In the genomic region with DNA sequence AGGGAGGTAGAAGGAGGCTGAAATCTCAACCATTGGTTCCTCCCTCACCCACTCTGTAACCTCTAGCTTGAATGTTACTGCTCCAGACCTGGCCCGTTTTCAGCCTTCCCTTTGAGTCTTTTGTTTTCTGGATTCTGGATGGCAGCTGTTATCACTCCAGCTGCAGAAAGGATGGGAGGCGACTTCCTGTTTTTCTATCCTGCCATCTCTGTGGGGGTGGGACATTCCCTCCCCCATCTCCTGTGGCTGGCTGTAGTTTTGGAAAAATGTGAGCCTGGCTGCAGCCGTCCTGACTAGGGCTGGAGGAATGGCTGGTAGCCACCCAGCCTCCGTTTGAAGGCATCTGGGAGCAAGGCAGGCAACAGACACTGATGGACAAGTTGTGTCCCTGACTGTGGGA, we compare ENCODE assay signal across 10 cellular contexts. TPM values are rescaled to one million over a fixed set of nuclear protein-coding genes. Genes with fewer than 3 reads are reported as not detected.
A peak's percentile ranks its signal among the peaks of the same experiment; 100 is the strongest.
DNase-seq lines count a peak whose midpoint lies in the region; ATAC-seq, FAIRE-seq and TF ChIP-seq lines count a peak whose summit lies in the region.
"Had no signal": no experiment of that assay in that cellular context is flagged by ENCODE, and none has a peak within 500 bp of the region (broad histone marks: within the 10 kb centered on the region; RNA-seq: fewer than 3 reads in every experiment).

No MANE protein-coding gene starts in this region.

- H3K4me2 ChIP-seq in K562 (ENCODE audit: insufficient read depth, low read length), result peak overlapping the region; percentile 34

- 0 out of 2 replicates have a peak overlapping the region, but pooled peaks have one; percentile 40 for H2AFZ ChIP-seq in K562 (ENCODE audit: low read depth, low read length)

- peak; percentile 68 for DNase-seq in AG08395 (ENCODE audit: low spot score)
- peak; percentile 30 for DNase-seq in HT1080 (ENCODE audit: low read depth)
- DNase-seq in K562 (ENCODE audit: extremely low read depth in 1 of 4, low spot score in 3 of 4), result peak; percentile 14 to 36 (median 24)
- peak; percentile 43 for DNase-seq in medulla oblongata (ENCODE audit: extremely low spot score)
- DNase-seq in NCI-H82 (lab: John Stamatoyannopoulos, UW), result no peak
- DNase-seq: central memory CD4-positive, alpha-beta T cell; DND-41 had no signal

- in situ Hi-C loops in K562 (cut with MboI), result no loop called here

- no peaks in the 10 kb centered on the region for H3K9me1 ChIP-seq in K562 (ENCODE audit: control insufficient read depth, insufficient read depth, low read length)

- H3K9me3 ChIP-seq in K562 (replicated peaks; ENCODE audit: control insufficient read depth, insufficient read depth, low read depth, low read length), result no peaks in the 10 kb centered on the region

- H3K36me3 ChIP-seq in K562 (ENCODE audit: control insufficient read depth, insufficient read depth, low read length), result no peaks in the 10 kb centered on the region

- POLR2A ChIA-PET in K562 (lab: Yijun Ruan, JAX), result interaction anchor here (0.6 to 0.8 kb wide), 2 partner anchors 11 to 18 kb away, joined by 3 read pairs; no protein-coding TSS in a partner anchor

- no peak overlapping the region for H3K4me3 ChIP-seq in K562

- H3K27ac ChIP-seq in K562 (ENCODE audit: extremely low read depth, low read depth, low read length), result no peak overlapping the region

- H4K20me1 ChIP-seq in K562 (replicated peaks; ENCODE audit: control insufficient read depth, insufficient read depth, low read length), result no peaks in the 10 kb centered on the region

- no peak for ATAC-seq in K562
- no peak for ATAC-seq in HG02973 (IDR thresholded peaks at IDR 0.05; ENCODE audit: unreplicated experiment)
- no peak for ATAC-seq in HG02759 (IDR thresholded peaks at IDR 0.05; ENCODE audit: unreplicated experiment)
- ATAC-seq in GM21717 (IDR thresholded peaks at IDR 0.05; ENCODE audit: unreplicated experiment), result no peak

- no TSS peak for BruUV-seq in K562 (replicated peaks; lab: Mats Ljungman, UMichigan)

- TF ChIP-seq CTCF in K562 (IDR thresholded peaks at IDR 0.05 in 2 of 3, conservative IDR thresholded peaks at IDR 0.05 in 1 of 3; ENCODE audit: insufficient read depth in 2 of 3, low read depth in 1 of 3, low read length in 3 of 3), result no peak

- 3% methylated on average over 4 of the region's 4 CpGs for WGBS in K562 (ENCODE audit: insufficient coverage, low coverage, missing lambda C conversion rate)

- CTCF ChIA-PET in K562 (lab: Yijun Ruan, JAX; ENCODE audit: low intra/inter-chr PET ratio), result interaction anchor here (0.6 kb wide), 1 partner anchor 997 kb away, joined by 3 read pairs; no protein-coding TSS in a partner anchor

- no peak for TF ChIP-seq POLR2A in K562 (conservative IDR thresholded peaks at IDR 0.05)

- FAIRE-seq in K562 (lab: Jason Lieb, UNC), result peak; percentile 72

- no peak overlapping the region for H3K9ac ChIP-seq in K562 (ENCODE audit: insufficient read depth in 1 of 2, low read depth in 2 of 2, low read length in 2 of 2)

- no peaks in the 10 kb centered on the region for H3K79me2 ChIP-seq in K562 (ENCODE audit: control insufficient read depth, insufficient read depth, low read length)

- H3K4me1 ChIP-seq in K562 (replicated peaks in 1 of 2; ENCODE audit: control insufficient read depth in 2 of 2, insufficient read depth in 2 of 2, low read length in 2 of 2), result peaks cover 9 to 14% of the 10 kb centered on the region in 2 experiments

- peaks cover 7 to 18% of the 10 kb centered on the region in 2 experiments; a peak in 3 of 5 replicates for H3K27me3 ChIP-seq in K562 (ENCODE audit: control insufficient read depth in 2 of 2, insufficient read depth in 2 of 2, low read length in 2 of 2)

- no peak for TF ChIP-seq RAD21 in K562 (CRISPR knock-in tag; conservative IDR thresholded peaks at IDR 0.05 in 1 of 2, IDR thresholded peaks at IDR 0.05 in 1 of 2)

- peak; percentile 32; the same call in 1 of the 2 replicates for TF ChIP-seq EP300 in K562 (IDR thresholded peaks at IDR 0.05; ENCODE audit: low read length)

- intact Hi-C loops in K562 (cut with micrococcal nuclease), result no loop called here

TF ChIP-seq in K562, 482 proteins besides CTCF, POLR2A, EP300 and RAD21 (continues in another document):
- TF ChIP-seq, protein P1, sequence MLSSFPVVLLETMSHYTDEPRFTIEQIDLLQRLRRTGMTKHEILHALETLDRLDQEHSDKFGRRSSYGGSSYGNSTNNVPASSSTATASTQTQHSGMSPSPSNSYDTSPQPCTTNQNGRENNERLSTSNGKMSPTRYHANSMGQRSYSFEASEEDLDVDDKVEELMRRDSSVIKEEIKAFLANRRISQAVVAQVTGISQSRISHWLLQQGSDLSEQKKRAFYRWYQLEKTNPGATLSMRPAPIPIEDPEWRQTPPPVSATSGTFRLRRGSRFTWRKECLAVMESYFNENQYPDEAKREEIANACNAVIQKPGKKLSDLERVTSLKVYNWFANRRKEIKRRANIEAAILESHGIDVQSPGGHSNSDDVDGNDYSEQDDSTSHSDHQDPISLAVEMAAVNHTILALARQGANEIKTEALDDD (IDR thresholded peaks at IDR 0.05), result no peak
- TF ChIP-seq SRSF9 (IDR thresholded peaks at IDR 0.05; ENCODE audit: borderline replicate concordance, low read depth, low read length), result no peak
- TF ChIP-seq TCF7 (IDR thresholded peaks at IDR 0.05; ENCODE audit: borderline replicate concordance), result no peak
- TF ChIP-seq, protein P2, sequence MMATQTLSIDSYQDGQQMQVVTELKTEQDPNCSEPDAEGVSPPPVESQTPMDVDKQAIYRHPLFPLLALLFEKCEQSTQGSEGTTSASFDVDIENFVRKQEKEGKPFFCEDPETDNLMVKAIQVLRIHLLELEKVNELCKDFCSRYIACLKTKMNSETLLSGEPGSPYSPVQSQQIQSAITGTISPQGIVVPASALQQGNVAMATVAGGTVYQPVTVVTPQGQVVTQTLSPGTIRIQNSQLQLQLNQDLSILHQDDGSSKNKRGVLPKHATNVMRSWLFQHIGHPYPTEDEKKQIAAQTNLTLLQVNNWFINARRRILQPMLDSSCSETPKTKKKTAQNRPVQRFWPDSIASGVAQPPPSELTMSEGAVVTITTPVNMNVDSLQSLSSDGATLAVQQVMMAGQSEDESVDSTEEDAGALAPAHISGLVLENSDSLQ (IDR thresholded peaks at IDR 0.05), result no peak
- TF ChIP-seq, protein P3, sequence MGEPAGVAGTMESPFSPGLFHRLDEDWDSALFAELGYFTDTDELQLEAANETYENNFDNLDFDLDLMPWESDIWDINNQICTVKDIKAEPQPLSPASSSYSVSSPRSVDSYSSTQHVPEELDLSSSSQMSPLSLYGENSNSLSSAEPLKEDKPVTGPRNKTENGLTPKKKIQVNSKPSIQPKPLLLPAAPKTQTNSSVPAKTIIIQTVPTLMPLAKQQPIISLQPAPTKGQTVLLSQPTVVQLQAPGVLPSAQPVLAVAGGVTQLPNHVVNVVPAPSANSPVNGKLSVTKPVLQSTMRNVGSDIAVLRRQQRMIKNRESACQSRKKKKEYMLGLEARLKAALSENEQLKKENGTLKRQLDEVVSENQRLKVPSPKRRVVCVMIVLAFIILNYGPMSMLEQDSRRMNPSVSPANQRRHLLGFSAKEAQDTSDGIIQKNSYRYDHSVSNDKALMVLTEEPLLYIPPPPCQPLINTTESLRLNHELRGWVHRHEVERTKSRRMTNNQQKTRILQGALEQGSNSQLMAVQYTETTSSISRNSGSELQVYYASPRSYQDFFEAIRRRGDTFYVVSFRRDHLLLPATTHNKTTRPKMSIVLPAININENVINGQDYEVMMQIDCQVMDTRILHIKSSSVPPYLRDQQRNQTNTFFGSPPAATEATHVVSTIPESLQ (CRISPR knock-in tag; IDR thresholded peaks at IDR 0.05), result no peak
- TF ChIP-seq FOSL1 (tag; conservative IDR thresholded peaks at IDR 0.05), result no peak

RNA-seq across cellular contexts. Expression of a gene that starts 2.9 kb away (rescaled TPM):
- 86.7 and 105 TPM in 2 replicates for total RNA-seq in HT1080 (2014; rRNA removed; shearing (Covaris generic))
- polyA plus RNA-seq in HT1080 (2015; cell fraction: cytosol; rRNA removed), result 106 and 155 TPM in 2 replicates
- polyA plus RNA-seq in HT1080 (2015; cell fraction: nucleus; rRNA removed), result 351 and 401 TPM in 2 replicates
- 6.9 and 13.8 TPM in 2 replicates for total RNA-seq in K562 (2011; cell fraction: chromatin; rRNA removed; ENCODE audit: low replicate concordance)
- 2.0 and 3.2 TPM in 2 replicates for total RNA-seq in K562 (2011; cell fraction: nucleolus; rRNA removed)
- 5.1 and 5.3 TPM in 2 replicates for total RNA-seq in K562 (2011; cell fraction: nucleoplasm; rRNA removed)
- total RNA-seq in K562 (2014; rRNA removed) (2.9 and 3.5 TPM in 2 replicates), K562 (2014; rRNA removed; fragmentation: Illumina TruSeq; extraction: Trizol) (2.2 TPM in 2 replicates), K562 (2015; rRNA removed; fragmentation: Illumina TruSeq; extraction: Trizol) (1.8 and 1.9 TPM in 2 replicates), K562 (2021) (3.5 and 3.6 TPM in 2 replicates)
- polyA plus RNA-seq in K562 (2011; rRNA removed) (0.95 and 2.9 TPM in 2 replicates), K562 (2014; fragmentation: Illumina TruSeq; extraction: Trizol) (1.7 and 1.8 TPM in 2 replicates), K562 (2014; fragmentation: Nextera tagmentation; extraction: Ambion mirVana) (under 1 TPM; 0.46 to 0.59 TPM), K562 (2014; rRNA removed) (1.2 and 2.9 TPM in 2 replicates)
- polyA plus RNA-seq in K562 (2011; cell fraction: cytosol; rRNA removed), result 0.47 and 0.78 TPM in 2 replicates
- polyA plus RNA-seq in K562 (2011; cell fraction: nucleus; rRNA removed), result 1.4 and 3.0 TPM in 2 replicates
- polyA plus RNA-seq in K562 (2012), result 1.9 and 2.0 TPM in 2 replicates
- 4.5 and 4.7 TPM in 2 replicates for polyA minus RNA-seq in K562 (2011; rRNA and poly(A)+ RNA removed)
- polyA minus RNA-seq in K562 (2011; cell fraction: cytosol; rRNA and poly(A)+ RNA removed), result 0.55 and 1.7 TPM in 2 replicates
- polyA minus RNA-seq in K562 (2011; cell fraction: nucleus; rRNA and poly(A)+ RNA removed), result 3.9 and 4.2 TPM in 2 replicates
